In genomic region chr2:105576050-105576439, GRCh38 we compare ENCODE assay signal across 1 cellular context.
TF ChIP-seq lines count a peak whose summit lies in the region.

No MANE protein-coding gene starts in this region.

TF ChIP-seq in K562, 482 proteins besides CTCF, POLR2A, EP300 and RAD21 (continued from another document):
- TF ChIP-seq GTF3C2 (IDR thresholded peaks at IDR 0.05; ENCODE audit: borderline replicate concordance, extremely low read depth, insufficient read length) (no peak), POLR2B (IDR thresholded peaks at IDR 0.05; ENCODE audit: low read depth, partially characterized antibody) (no peak)
